Comparison of ENCODE assay signal across 1 cellular context in the genomic region with DNA sequence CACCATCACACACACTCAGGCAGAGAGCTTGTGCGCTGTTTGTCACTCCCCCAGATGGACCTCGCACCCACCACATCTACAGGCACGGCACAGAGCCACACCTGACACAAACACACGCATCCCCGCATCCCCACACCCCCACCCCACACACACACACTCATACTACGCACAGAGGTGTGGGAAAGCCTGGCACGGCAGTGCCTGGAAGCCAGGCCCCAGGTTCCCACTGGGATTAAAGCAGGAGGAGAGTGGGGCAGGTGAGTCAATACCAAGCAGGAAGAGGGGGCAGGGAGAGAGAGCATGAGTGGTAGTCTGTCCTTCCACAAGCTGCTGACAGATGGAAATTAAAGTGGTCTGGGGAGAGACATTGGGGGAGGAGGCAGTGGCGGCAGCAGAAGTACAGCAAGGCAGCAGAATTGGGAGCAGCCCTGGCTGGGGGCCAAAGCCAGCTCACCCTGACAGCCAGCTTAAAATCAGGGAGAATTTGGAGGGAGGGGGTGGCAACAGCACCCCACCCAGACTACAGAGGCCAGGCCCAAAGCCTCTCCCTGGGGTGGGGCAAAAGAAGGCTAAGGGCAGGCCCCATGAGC.
TF ChIP-seq lines count a peak whose summit lies in the region.

No MANE protein-coding gene starts in this region.

TF ChIP-seq in SK-N-SH, 30 proteins besides CTCF, POLR2A, EP300 and RAD21 (continued from another document):
- TF ChIP-seq RXRA (IDR thresholded peaks at IDR 0.05; ENCODE audit: borderline replicate concordance, low read depth) (no peak), CHD2 (IDR thresholded peaks at IDR 0.05; ENCODE audit: low read length, partially characterized antibody) (no peak), FOSL2 (IDR thresholded peaks at IDR 0.05; ENCODE audit: borderline replicate concordance, low read depth) (no peak), NRF1 (IDR thresholded peaks at IDR 0.05; ENCODE audit: low read depth, low read length) (no peak), NFIC (IDR thresholded peaks at IDR 0.05; ENCODE audit: borderline replicate concordance) (peak; percentile 29; the same call in 1 of the 2 replicates), MEF2A (IDR thresholded peaks at IDR 0.05; ENCODE audit: borderline replicate concordance, low read depth) (no peak)
- TF ChIP-seq, protein P1, sequence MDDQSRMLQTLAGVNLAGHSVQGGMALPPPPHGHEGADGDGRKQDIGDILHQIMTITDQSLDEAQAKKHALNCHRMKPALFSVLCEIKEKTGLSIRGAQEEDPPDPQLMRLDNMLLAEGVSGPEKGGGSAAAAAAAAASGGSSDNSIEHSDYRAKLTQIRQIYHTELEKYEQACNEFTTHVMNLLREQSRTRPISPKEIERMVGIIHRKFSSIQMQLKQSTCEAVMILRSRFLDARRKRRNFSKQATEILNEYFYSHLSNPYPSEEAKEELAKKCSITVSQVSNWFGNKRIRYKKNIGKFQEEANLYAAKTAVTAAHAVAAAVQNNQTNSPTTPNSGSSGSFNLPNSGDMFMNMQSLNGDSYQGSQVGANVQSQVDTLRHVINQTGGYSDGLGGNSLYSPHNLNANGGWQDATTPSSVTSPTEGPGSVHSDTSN (IDR thresholded peaks at IDR 0.05) = 0 out of 2 replicates have a peak, but pooled peaks have one; percentile 17
TF ChIP-seq in SK-N-SH: peak in this region for 2.
